In genomic region chr14:64540208-64541202, GRCh38 we compare ENCODE assay signal across 8 cellular contexts. TPM values are rescaled to one million over a fixed set of nuclear protein-coding genes. Genes with fewer than 3 reads are reported as not detected.
A peak's percentile ranks its signal among the peaks of the same experiment; 100 is the strongest.
DNase-seq lines count a peak whose midpoint lies in the region; ATAC-seq, FAIRE-seq and TF ChIP-seq lines count a peak whose summit lies in the region.

TSS of gene HSPA2 (plus strand) at chr14:64540741. CDS start at chr14:64540850, 109 bp downstream.

- H3K4me3 Mint-ChIP-seq in dendritic cell treated with granulocyte-macrophage colony-stimulating factor and Interleukin-4, amounts not matched to agents 40 ng/mL and 50 ng/mL, for 4 days, result peak within 1 kb of the TSS; percentile 91

- H3K4me3 ChIP-seq in left lung, result peak within 1 kb of the TSS; percentile 49 to 55

- FAIRE-seq in A204.1 (lab: Jason Lieb, UNC), result peak; percentile 55

- H3K9me3 ChIP-seq in left lung, result peaks cover 0 to 7% of the 10 kb centered on the region in 2 donors

- H3K27ac ChIP-seq in left lung, result peak within 1 kb of the TSS; percentile 78 to 83

- DNase-seq in NCI-H510A (lab: John Stamatoyannopoulos, UW) (peak; percentile 99), left lung (peak; percentile 99)
- DNase-seq in activated CD4-positive, alpha-beta T cell treated with anti-CD3 and anti-CD28 coated beads, Interleukin-2, amount 50 U/mL, for 24 hours (ENCODE audit: low read depth in 1 of 2, low spot score in 1 of 2), result peak; percentile 80 to 92
- peak; percentile 94 to 95 for DNase-seq in stimulated activated CD4-positive, alpha-beta T cell treated with anti-CD3 and anti-CD28 coated beads, Interleukin-2, amount 100 ng/mL, for 48 hours

- H3K4me1 Mint-ChIP-seq in dendritic cell treated with granulocyte-macrophage colony-stimulating factor and Interleukin-4, amounts not matched to agents 40 ng/mL and 50 ng/mL, for 4 days (ENCODE audit: low read depth), result peaks cover 34% of the 10 kb centered on the region

- peaks cover 50% of the 10 kb centered on the region for H3K27me3 Mint-ChIP-seq in dendritic cell treated with granulocyte-macrophage colony-stimulating factor and Interleukin-4, amounts not matched to agents 40 ng/mL and 50 ng/mL, for 4 days

- H3K4me1 ChIP-seq in left lung, result peaks cover 3 to 28% of the 10 kb centered on the region in 2 donors

- H3K36me3 ChIP-seq in left lung, result no peaks in the 10 kb centered on the region

- TF ChIP-seq CTCF in left lung (IDR thresholded peaks at IDR 0.05), result peak; percentile 74 to 83

- ATAC-seq in GM18870 (IDR thresholded peaks at IDR 0.05; ENCODE audit: unreplicated experiment) (peak; percentile 91), HG03139 (IDR thresholded peaks at IDR 0.05; ENCODE audit: unreplicated experiment) (peak; percentile 92), left lung (peak; percentile 96)

- peaks cover 15% of the 10 kb centered on the region for H3K36me3 Mint-ChIP-seq in dendritic cell treated with granulocyte-macrophage colony-stimulating factor and Interleukin-4, amounts not matched to agents 40 ng/mL and 50 ng/mL, for 4 days (ENCODE audit: low read depth)

- peaks cover 14 to 49% of the 10 kb centered on the region in 2 donors for H3K27me3 ChIP-seq in left lung

- H3K9me3 Mint-ChIP-seq in dendritic cell treated with granulocyte-macrophage colony-stimulating factor and Interleukin-4, amounts not matched to agents 40 ng/mL and 50 ng/mL, for 4 days, result no peaks in the 10 kb centered on the region

- intact Hi-C loops in dendritic cell treated with granulocyte-macrophage colony-stimulating factor and Interleukin-4, amounts not matched to agents 40 ng/mL and 50 ng/mL, for 4 days (cut with micrococcal nuclease), result loop anchor here (1.0 to 5.0 kb wide), 3 partner anchors 36 to 152 kb away; partner anchors contain the start of genes MTHFD1 and ZBTB1
- intact Hi-C loops in left lung (cut with DNase I), result loop anchor here in 1 of 2 donors (10.0 kb wide), 1 partner anchor 94 kb away; no protein-coding TSS in a partner anchor

- H3K27ac Mint-ChIP-seq in dendritic cell treated with granulocyte-macrophage colony-stimulating factor and Interleukin-4, amounts not matched to agents 40 ng/mL and 50 ng/mL, for 4 days, result peak within 1 kb of the TSS; percentile 91

RNA-seq across cellular contexts. Expression of gene HSPA2, which starts in this region (rescaled TPM):
- 10 to 100 TPM; 10.6 to 12.4 TPM for total RNA-seq in left lung

Comparison
In these comparisons a context has a peak if more than half of its experiments do, and no peak if none do; other contexts are left out.
1. Peak in every context shown above with its lines: DNase-seq, ATAC-seq, H3K4me3 ChIP-seq and H3K27ac ChIP-seq.